Comparison of ENCODE assay signal across 27 cellular contexts in genomic region chr9:83479765-83480164, GRCh38. TPM values are rescaled to one million over a fixed set of nuclear protein-coding genes. Genes with fewer than 3 reads are reported as not detected.
DNase-seq lines count a peak whose midpoint lies in the region; ATAC-seq, FAIRE-seq and TF ChIP-seq lines count a peak whose summit lies in the region.
"Had no signal": no experiment of that assay in that cellular context is flagged by ENCODE, and none has a peak within 500 bp of the region (broad histone marks: within the 10 kb centered on the region; RNA-seq: fewer than 3 reads in every experiment).

No MANE protein-coding gene starts in this region.

- H3K4me2 ChIP-seq in HepG2 (ENCODE audit: low read depth, low read length) (no peak overlapping the region), osteoblast (ENCODE audit: insufficient read depth, low read length) (no peak overlapping the region)
- H3K4me2 ChIP-seq: BLaER1 had no signal

- H3K27ac ChIP-seq in HepG2 (ENCODE audit: extremely low read length, insufficient read depth, low read length) (no peak overlapping the region), right lobe of liver (no peak overlapping the region), HEK293 (ENCODE audit: extremely low read depth, low read depth, low read length) (no peak overlapping the region), osteoblast (ENCODE audit: low read depth, low read length) (no peak overlapping the region)
- H3K27ac ChIP-seq: BLaER1 had no signal

- H3K9ac ChIP-seq in HepG2 (ENCODE audit: insufficient read depth, low read depth, low read length): no peak overlapping the region
- H3K9ac ChIP-seq: BLaER1 had no signal

- H3K79me2 ChIP-seq in HepG2 (ENCODE audit: insufficient read depth, low read length) (peaks cover 3% of the 10 kb centered on the region), osteoblast (ENCODE audit: insufficient read depth, low read length) (no peaks in the 10 kb centered on the region)

- H3K4me3 ChIP-seq in HepG2 (replicated peaks in 1 of 3; ENCODE audit: insufficient read depth in 1 of 3, low read depth in 2 of 3, low read length in 3 of 3) (no peak overlapping the region), right lobe of liver (no peak overlapping the region), HEK293 (ENCODE audit: low read depth, low read length) (no peak overlapping the region), osteoblast (ENCODE audit: insufficient read depth, low read length) (no peak overlapping the region)
- H3K4me3 ChIP-seq: BLaER1, GM12878 had no signal

- H3K9me3 ChIP-seq in HepG2 (ENCODE audit: low read length) (peaks cover 4% of the 10 kb centered on the region; the same call in 1 of the 2 replicates), right lobe of liver (no peaks in the 10 kb centered on the region), HEK293 (ENCODE audit: control insufficient read depth, insufficient read depth, low read depth, low read length) (no peaks in the 10 kb centered on the region), osteoblast (ENCODE audit: low read depth, low read length) (no peaks in the 10 kb centered on the region)
- H3K9me3 ChIP-seq: BE2C had no signal

- no peak for FAIRE-seq in HepG2 (lab: Jason Lieb, UNC)
- FAIRE-seq: A204.1, GM12878, GM12892, GM18507, GM19239 had no signal

- POLR2A ChIA-PET in HepG2 (lab: Yijun Ruan, JAX): no interaction called here
- POLR2A ChIA-PET in HEK293 (lab: Yijun Ruan, JAX): no interaction called here

- TF ChIP-seq CTCF in HepG2 (CRISPR knock-in tag; IDR thresholded peaks at IDR 0.05) (no peak), right lobe of liver (IDR thresholded peaks at IDR 0.05) (no peak), HEK293 (tag by site-specific recombination; IDR thresholded peaks at IDR 0.05) (no peak), osteoblast (IDR thresholded peaks at IDR 0.05; ENCODE audit: extremely low read depth, low read depth, low read length) (no peak)

- H2AFZ ChIP-seq in HepG2 (ENCODE audit: low read length) (no peak overlapping the region), osteoblast (ENCODE audit: low read length) (no peak overlapping the region)

- no peaks in the 10 kb centered on the region for H3K27me3 ChIP-seq in HepG2 (ENCODE audit: control insufficient read depth in 1 of 2, insufficient read depth in 2 of 2, low read length in 2 of 2)
- H3K27me3 ChIP-seq in right lobe of liver: no peaks in the 10 kb centered on the region
- no peaks in the 10 kb centered on the region for H3K27me3 ChIP-seq in osteoblast (ENCODE audit: insufficient read depth, low read length)
- H3K27me3 ChIP-seq: BE2C, BLaER1 had no signal

- TF ChIP-seq POLR2A in HepG2 (IDR thresholded peaks at IDR 0.05; ENCODE audit: insufficient read depth in 1 of 2, low read depth in 2 of 2, low read length in 2 of 2) (no peak), right lobe of liver (IDR thresholded peaks at IDR 0.05) (no peak)

- TF ChIP-seq EP300 in HepG2 (IDR thresholded peaks at IDR 0.05; ENCODE audit: low read depth in 2 of 2, low read length in 2 of 2): no peak
- TF ChIP-seq EP300 in HepG2 (CRISPR knock-in tag; IDR thresholded peaks at IDR 0.05; ENCODE audit: borderline replicate concordance): no peak

- H3K4me1 ChIP-seq in HepG2 (ENCODE audit: insufficient read depth, low read length) (peaks cover 8% of the 10 kb centered on the region), right lobe of liver (no peaks in the 10 kb centered on the region), HEK293 (ENCODE audit: control insufficient read depth, insufficient read depth, low read length) (no peaks in the 10 kb centered on the region), osteoblast (ENCODE audit: insufficient read depth, low read length) (no peaks in the 10 kb centered on the region)
- H3K4me1 ChIP-seq: BLaER1 had no signal

- no peak for ATAC-seq in HepG2
- no peak for ATAC-seq in right lobe of liver
- ATAC-seq: GM12878 had no signal

- DNase-seq in HepG2 (ENCODE audit: low spot score) (no peak), right lobe of liver (no peak), GM19238 (ENCODE audit: insufficient read length, low spot score) (no peak), osteoblast (ENCODE audit: insufficient read length, low spot score, missing footprints) (no peak)
- DNase-seq: 8988T; ACHN; BE2C; C1 segment of cervical spinal cord; CD4-positive, alpha-beta memory T cell; CD4-positive, CD25-positive, alpha-beta regulatory T cell; CD8-positive, alpha-beta memory T cell; COR-L47; DMS 273 treated with DMSO at 0.1 percent for 48 hours; DMS153; DMS53; DMS79; DND-41; EL; GDM1 had no signal

- TF ChIP-seq RAD21 in HepG2 (CRISPR knock-in tag; IDR thresholded peaks at IDR 0.05): no peak

- in situ Hi-C loops in HepG2 (cut with HindIII; ENCODE audit: extremely low pct_ligation_motif_present, low pct_unique_long_range_greater_than_20kb): no loop called here

- CTCF ChIA-PET in HepG2 (lab: Yijun Ruan, JAX; ENCODE audit: low intra/inter-chr PET ratio, low total read pairs) (no interaction called here), HEK293 (lab: Yijun Ruan, JAX) (interaction anchor here (0.7 kb wide), 1 partner anchor 9 kb away, joined by 3 read pairs; no protein-coding TSS in a partner anchor)

- no TSS peak for BruUV-seq in HepG2 (replicated peaks; lab: Mats Ljungman, UMichigan)

- 91% methylated on average over 2 of the region's 2 CpGs for whole genome bisulfite sequencing in HepG2 (ENCODE audit: low lambda C conversion rate)
- 91% methylated on average over 2 of the region's 2 CpGs for WGBS in right lobe of liver (ENCODE audit: insufficient coverage, low coverage, low lambda C conversion rate, missing lambda C conversion rate)

- intact Hi-C loops in HepG2 (cut with micrococcal nuclease; ENCODE audit: unreplicated experiment): no loop called here
- intact Hi-C loops in right lobe of liver (cut with DNase I): no loop called here

- H3K36me3 ChIP-seq in HepG2 (replicated peaks in 1 of 2; ENCODE audit: control insufficient read depth in 1 of 2, insufficient read depth in 2 of 2, low read length in 2 of 2) (no peaks in the 10 kb centered on the region), right lobe of liver (no peaks in the 10 kb centered on the region), HEK293 (ENCODE audit: control insufficient read depth in 2 of 2, insufficient read depth in 1 of 2, low read length in 2 of 2) (no peaks in the 10 kb centered on the region), osteoblast (ENCODE audit: insufficient read depth, low read length) (no peaks in the 10 kb centered on the region)
- H3K36me3 ChIP-seq: BLaER1 had no signal

- H4K20me1 ChIP-seq in HepG2 (ENCODE audit: insufficient read depth, low read length) (no peaks in the 10 kb centered on the region), osteoblast (ENCODE audit: insufficient read depth, low read length) (no peaks in the 10 kb centered on the region)
- H4K20me1 ChIP-seq: BLaER1 had no signal

TF ChIP-seq in HepG2, 621 proteins besides CTCF, POLR2A, EP300 and RAD21:
- TF ChIP-seq HNRNPK (IDR thresholded peaks at IDR 0.05; ENCODE audit: low read depth, low read length, poor library complexity, severe bottlenecking) (peak; percentile 32), REPIN1 (CRISPR knock-in tag; IDR thresholded peaks at IDR 0.05; ENCODE audit: borderline replicate concordance, low read depth) (no peak)
TF ChIP-seq in HepG2: peak in this region for 1.

TF ChIP-seq in HEK293, 187 proteins besides CTCF, POLR2A, EP300 and RAD21:
- no peak for TF ChIP-seq ZNF274 (IDR thresholded peaks at IDR 0.05; ENCODE audit: low read length)
- no peak for TF ChIP-seq ZNF274 (tag by site-specific recombination; IDR thresholded peaks at IDR 0.05; ENCODE audit: borderline replicate concordance)
- TF ChIP-seq KLF7 (tag by site-specific recombination; IDR thresholded peaks at IDR 0.05; ENCODE audit: borderline replicate concordance): no peak
- no peak for TF ChIP-seq ZNF488 (tag by site-specific recombination; IDR thresholded peaks at IDR 0.05)
- no peak for TF ChIP-seq ZFHX2 (tag by site-specific recombination; conservative IDR thresholded peaks at IDR 0.05)
- peak; percentile 94 for TF ChIP-seq ZNF184 (tag by site-specific recombination; IDR thresholded peaks at IDR 0.05)

RNA-seq across cellular contexts. Expression of gene FRMD3, which starts 58.4 kb away (rescaled TPM):
- 7.7 and 9.6 TPM in 2 replicates for total RNA-seq in HepG2 (2016; rRNA removed; fragmentation: Illumina TruSeq; extraction: Trizol)
- 0.71 and 1.1 TPM in 2 replicates for total RNA-seq in HepG2 (2016; cell fraction: cytosol; rRNA removed; fragmentation: Illumina TruSeq; extraction: Trizol; ENCODE audit: low read depth)
- 7.1 and 8.1 TPM in 2 replicates for total RNA-seq in HepG2 (2016; cell fraction: insoluble cytoplasmic fraction; rRNA removed; fragmentation: Illumina TruSeq; extraction: Trizol)
- 3.0 and 3.5 TPM in 2 replicates for total RNA-seq in HepG2 (2016; cell fraction: membrane; rRNA removed; fragmentation: Illumina TruSeq; extraction: Trizol)
- 7.5 and 7.6 TPM in 2 replicates for total RNA-seq in HepG2 (2016; cell fraction: nucleus; rRNA removed; fragmentation: Illumina TruSeq; extraction: Trizol)
- polyA plus RNA-seq in HepG2 (2011; rRNA removed): 1.9 and 3.2 TPM in 2 replicates
- 2.4 and 3.0 TPM in 2 replicates for polyA plus RNA-seq in HepG2 (2011; cell fraction: cytosol; rRNA removed)
- 3.4 and 4.9 TPM in 2 replicates for polyA plus RNA-seq in HepG2 (2011; cell fraction: nucleus; rRNA removed)
- 4.6 and 5.1 TPM in 2 replicates for polyA plus RNA-seq in HepG2 (2012)
- polyA plus RNA-seq in HepG2 (2016; cell fraction: cytosol; fragmentation: Illumina TruSeq; extraction: Trizol; ENCODE audit: low read depth): 0.31 and 0.44 TPM in 2 replicates
- 6.5 and 6.9 TPM in 2 replicates for polyA plus RNA-seq in HepG2 (2016; cell fraction: insoluble cytoplasmic fraction; fragmentation: Illumina TruSeq; extraction: Trizol; ENCODE audit: low read depth)
- polyA plus RNA-seq in HepG2 (2016; cell fraction: membrane; fragmentation: Illumina TruSeq; extraction: Trizol; ENCODE audit: low read depth): 1.2 TPM in 2 replicates
- 6.1 and 6.6 TPM in 2 replicates for polyA plus RNA-seq in HepG2 (2016; cell fraction: nucleus; fragmentation: Illumina TruSeq; extraction: Trizol; ENCODE audit: insufficient read depth, low read depth)
- 9.7 and 14.0 TPM in 2 replicates for polyA minus RNA-seq in HepG2 (2011; rRNA and poly(A)+ RNA removed; ENCODE audit: low replicate concordance)
- polyA minus RNA-seq in HepG2 (2011; cell fraction: cytosol; rRNA and poly(A)+ RNA removed): 7.7 and 8.4 TPM in 2 replicates
- 12.9 and 14.8 TPM in 2 replicates for polyA minus RNA-seq in HepG2 (2011; cell fraction: nucleus; rRNA and poly(A)+ RNA removed)
- under 1 TPM; 0.28 to 0.88 (median 0.34) TPM for total RNA-seq in right lobe of liver
- 0.36 TPM in 1 of 2 replicates, not detected in the other for total RNA-seq in osteoblast
- total RNA-seq: G401 had no signal
